In the genomic region with DNA sequence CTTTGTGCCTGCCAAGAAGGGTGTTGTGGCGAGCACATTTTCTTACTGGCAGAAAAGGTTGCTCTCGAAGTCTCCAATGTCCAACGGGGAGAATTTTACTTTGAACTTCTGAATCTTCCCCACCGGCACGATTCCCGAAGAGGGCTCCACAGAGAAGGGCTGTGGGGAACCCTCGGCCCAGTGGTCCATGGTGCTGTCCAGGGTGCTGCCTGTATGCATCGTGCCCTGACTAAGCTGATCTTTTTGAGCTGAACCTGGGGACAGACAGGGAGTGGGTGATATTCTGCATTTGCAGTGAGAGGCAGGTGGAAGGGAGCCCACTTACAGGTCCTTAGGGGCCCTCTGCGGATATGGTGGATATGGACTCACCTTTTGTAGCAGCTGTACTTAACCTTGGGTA, we compare ENCODE assay signal across 2 cellular contexts.
TF ChIP-seq lines count a peak whose summit lies in the region.

No MANE protein-coding gene starts in this region.

TF ChIP-seq in SK-N-SH, 30 proteins besides CTCF, POLR2A, EP300 and RAD21:
- TF ChIP-seq, protein P1, sequence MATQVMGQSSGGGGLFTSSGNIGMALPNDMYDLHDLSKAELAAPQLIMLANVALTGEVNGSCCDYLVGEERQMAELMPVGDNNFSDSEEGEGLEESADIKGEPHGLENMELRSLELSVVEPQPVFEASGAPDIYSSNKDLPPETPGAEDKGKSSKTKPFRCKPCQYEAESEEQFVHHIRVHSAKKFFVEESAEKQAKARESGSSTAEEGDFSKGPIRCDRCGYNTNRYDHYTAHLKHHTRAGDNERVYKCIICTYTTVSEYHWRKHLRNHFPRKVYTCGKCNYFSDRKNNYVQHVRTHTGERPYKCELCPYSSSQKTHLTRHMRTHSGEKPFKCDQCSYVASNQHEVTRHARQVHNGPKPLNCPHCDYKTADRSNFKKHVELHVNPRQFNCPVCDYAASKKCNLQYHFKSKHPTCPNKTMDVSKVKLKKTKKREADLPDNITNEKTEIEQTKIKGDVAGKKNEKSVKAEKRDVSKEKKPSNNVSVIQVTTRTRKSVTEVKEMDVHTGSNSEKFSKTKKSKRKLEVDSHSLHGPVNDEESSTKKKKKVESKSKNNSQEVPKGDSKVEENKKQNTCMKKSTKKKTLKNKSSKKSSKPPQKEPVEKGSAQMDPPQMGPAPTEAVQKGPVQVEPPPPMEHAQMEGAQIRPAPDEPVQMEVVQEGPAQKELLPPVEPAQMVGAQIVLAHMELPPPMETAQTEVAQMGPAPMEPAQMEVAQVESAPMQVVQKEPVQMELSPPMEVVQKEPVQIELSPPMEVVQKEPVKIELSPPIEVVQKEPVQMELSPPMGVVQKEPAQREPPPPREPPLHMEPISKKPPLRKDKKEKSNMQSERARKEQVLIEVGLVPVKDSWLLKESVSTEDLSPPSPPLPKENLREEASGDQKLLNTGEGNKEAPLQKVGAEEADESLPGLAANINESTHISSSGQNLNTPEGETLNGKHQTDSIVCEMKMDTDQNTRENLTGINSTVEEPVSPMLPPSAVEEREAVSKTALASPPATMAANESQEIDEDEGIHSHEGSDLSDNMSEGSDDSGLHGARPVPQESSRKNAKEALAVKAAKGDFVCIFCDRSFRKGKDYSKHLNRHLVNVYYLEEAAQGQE (IDR thresholded peaks at IDR 0.05; ENCODE audit: low read depth, low read length): peak; percentile 69; the same call in 1 of the 2 replicates

TF ChIP-seq in K562, 482 proteins besides CTCF, POLR2A, EP300 and RAD21:
- TF ChIP-seq EHMT2 (IDR thresholded peaks at IDR 0.05): peak; percentile 76
